ENCODE assay signal across 1 cellular context in genomic region chr1:173354937-173355280, GRCh38.
TF ChIP-seq lines count a peak whose summit lies in the region.

No MANE protein-coding gene starts in this region.

TF ChIP-seq in K562, 482 proteins besides CTCF, POLR2A, EP300 and RAD21 (continued from another document):
- TF ChIP-seq PBX2 (CRISPR knock-in tag; IDR thresholded peaks at IDR 0.05; ENCODE audit: low read depth) (no peak), PBX2 (tag; conservative IDR thresholded peaks at IDR 0.05; ENCODE audit: low read depth) (no peak), SAP30 (IDR thresholded peaks at IDR 0.05; ENCODE audit: borderline replicate concordance, insufficient read depth, low read depth, low read length, poor library complexity, severe bottlenecking) (no peak), NCOR1 (IDR thresholded peaks at IDR 0.05) (no peak), JUNB (CRISPR knock-in tag; conservative IDR thresholded peaks at IDR 0.05) (no peak), RBM25 (IDR thresholded peaks at IDR 0.05; ENCODE audit: low read depth, low read length, severe bottlenecking) (no peak), SIRT6 (IDR thresholded peaks at IDR 0.05; ENCODE audit: low read depth, low read length) (no peak), ZNF79 (CRISPR knock-in tag; IDR thresholded peaks at IDR 0.05; ENCODE audit: low read depth) (no peak), TEAD2 (tag; IDR thresholded peaks at IDR 0.05) (0 out of 2 replicates have a peak, but pooled peaks have one; percentile 6), L3MBTL2 (IDR thresholded peaks at IDR 0.05) (no peak), CREM (IDR thresholded peaks at IDR 0.05; ENCODE audit: low read depth) (no peak), BDP1 (IDR thresholded peaks at IDR 0.05; ENCODE audit: insufficient read depth, insufficient read length) (no peak), GATAD2A (IDR thresholded peaks at IDR 0.05) (0 out of 2 replicates have a peak, but pooled peaks have one; percentile 68), ELK1 (CRISPR knock-in tag; IDR thresholded peaks at IDR 0.05) (no peak), CEBPZ (IDR thresholded peaks at IDR 0.05; ENCODE audit: borderline replicate concordance, low read depth, low read length) (no peak), BCL6 (CRISPR knock-in tag; IDR thresholded peaks at IDR 0.05) (no peak), ZNF253 (CRISPR knock-in tag; conservative IDR thresholded peaks at IDR 0.05) (no peak), SP2 (IDR thresholded peaks at IDR 0.05; ENCODE audit: extremely low read depth, low read depth, low read length, poor library complexity, severe bottlenecking) (no peak), KDM1A (IDR thresholded peaks at IDR 0.05) (no peak), HBP1 (CRISPR knock-in tag; IDR thresholded peaks at IDR 0.05) (no peak), ZNF184 (CRISPR knock-in tag; IDR thresholded peaks at IDR 0.05) (no peak), HMGXB4 (CRISPR knock-in tag; IDR thresholded peaks at IDR 0.05) (no peak), TRIM24 (IDR thresholded peaks at IDR 0.05) (no peak), SPI1 (IDR thresholded peaks at IDR 0.05; ENCODE audit: borderline replicate concordance, low read depth, low read length) (peak; percentile 21; the same call in 1 of the 2 replicates), KDM5B (IDR thresholded peaks at IDR 0.05; ENCODE audit: insufficient replicate concordance, low read depth, low read length) (no peak), PTTG1 (tag; IDR thresholded peaks at IDR 0.05; ENCODE audit: low read depth) (no peak)
